16 cellular contexts compared by ENCODE assay signal in the genomic region with DNA sequence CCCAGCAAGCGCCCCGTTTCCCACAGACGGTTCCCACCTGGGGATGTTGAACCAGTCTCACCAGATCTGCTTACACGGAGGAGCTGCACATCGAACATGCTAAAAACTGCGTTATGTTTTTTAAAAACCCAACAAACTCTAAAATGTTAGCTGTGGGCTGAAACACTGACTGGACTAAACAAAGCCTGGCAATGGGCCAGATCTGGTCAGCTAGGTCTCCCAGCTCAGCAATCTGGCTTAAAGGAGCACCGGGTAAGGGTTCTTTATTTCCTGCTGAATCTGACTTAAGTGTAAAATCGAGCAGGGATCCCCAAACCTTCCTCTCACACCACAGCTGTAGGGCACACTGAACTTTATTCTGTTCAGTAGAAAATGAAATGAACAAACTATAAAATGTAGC.
DNase-seq lines count a peak whose midpoint lies in the region; ATAC-seq and TF ChIP-seq lines count a peak whose summit lies in the region.
"Had no signal": no experiment of that assay in that cellular context is flagged by ENCODE, and none has a peak within 500 bp of the region (broad histone marks: within the 10 kb centered on the region; RNA-seq: fewer than 3 reads in every experiment).

No MANE protein-coding gene starts in this region.

- no peak overlapping the region for H3K4me3 ChIP-seq in fibroblast of the aortic adventitia (ENCODE audit: low read depth, low read length)
- H3K4me3 ChIP-seq: A549 had no signal

- ATAC-seq in sciatic nerve (peak; percentile 50), HG02840 (IDR thresholded peaks at IDR 0.05; ENCODE audit: low FRiP score, unreplicated experiment) (no peak), GM18517 (IDR thresholded peaks at IDR 0.05; ENCODE audit: unreplicated experiment) (no peak)
- ATAC-seq: A549; activated CD4-positive, alpha-beta T cell treated with anti-CD3 and anti-CD28 coated beads for 36 hours; natural killer cell treated with Interleukin-12 subunit alpha and Interleukin-12 subunit beta and Interleukin-15 and Interleukin-18, amount 100 ng/mL, for 72 hours had no signal

- DNase-seq in NCI-H748 (lab: John Stamatoyannopoulos, UW; ENCODE audit: unreplicated experiment) (peak; percentile 22), NCI-H748 treated with DMSO at 0.1 percent for 48 hours (lab: John Stamatoyannopoulos, UW) (no peak), RPMI7951 (ENCODE audit: low read depth) (peak; percentile 49), fibroblast of the aortic adventitia (ENCODE audit: low read depth) (peak; percentile 53), sciatic nerve (ENCODE audit: low spot score) (peak; percentile 82), MV-4-11 (lab: John Stamatoyannopoulos, UW) (no peak)
- DNase-seq: activated CD4-positive, alpha-beta T cell treated with anti-CD3 and anti-CD28 coated beads for 36 hours; CD4-positive, CD25-positive, alpha-beta regulatory T cell; GDM1; hypothalamus; NCI-H1105 treated with DMSO at 0.1 percent for 48 hours; T-helper 2 cell had no signal

- intact Hi-C loops in sciatic nerve (cut with DNase I), result no loop called here

- TF ChIP-seq CTCF in fibroblast of the aortic adventitia (IDR thresholded peaks at IDR 0.05; ENCODE audit: insufficient read depth, low read length), result no peak

Comparison
In these comparisons a context has a peak if more than half of its experiments do, and no peak if none do; other contexts are left out.
1. DNase-seq: peak in NCI-H748 (single experiment), RPMI7951 (single experiment), fibroblast of the aortic adventitia (single experiment) and sciatic nerve (single experiment); none in NCI-H748 treated with DMSO at 0.1 percent for 48 hours (single experiment) and MV-4-11 (single experiment).